In the genomic region with DNA sequence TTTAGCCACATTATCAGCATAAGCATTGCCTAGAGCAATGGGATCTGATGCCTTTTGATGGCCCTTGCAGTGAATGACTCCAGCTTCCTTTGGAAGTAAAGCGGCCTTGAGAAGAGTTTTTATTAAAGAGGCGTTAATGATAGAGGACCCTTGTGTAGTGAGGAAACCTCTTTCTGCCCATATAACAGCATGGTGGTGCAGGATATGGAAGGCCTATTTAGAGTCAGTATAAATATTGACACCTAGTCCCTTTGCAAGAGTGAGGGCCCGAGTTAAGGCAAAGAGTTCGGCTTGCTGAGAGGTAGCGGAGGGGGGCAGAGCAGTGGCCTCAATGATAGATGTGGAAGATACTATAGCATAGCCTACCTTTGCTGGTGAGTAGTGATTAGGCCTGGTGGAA, we compare ENCODE assay signal across 4 cellular contexts. TPM values are rescaled to one million over a fixed set of nuclear protein-coding genes. Genes with fewer than 3 reads are reported as not detected.
DNase-seq lines count a peak whose midpoint lies in the region; ATAC-seq, FAIRE-seq and TF ChIP-seq lines count a peak whose summit lies in the region.
"Not testable (repeated sequence)": the region's sequence is repeated elsewhere in the genome, so short reads cannot be mapped to it uniquely, and the experiment has no call there.

No MANE protein-coding gene starts in this region.

- not testable (repeated sequence) for FAIRE-seq in K562 (lab: Jason Lieb, UNC)

- intact Hi-C loops in HCT116 (cut with micrococcal nuclease); K562 (cut with micrococcal nuclease): not testable (repeated sequence)

- H3K27ac ChIP-seq in HCT116 (ENCODE audit: low read depth, low read length); HEK293 (ENCODE audit: extremely low read depth, low read depth, low read length); K562 (ENCODE audit: extremely low read depth, low read depth, low read length): not testable (repeated sequence)

- not testable (repeated sequence) for H3K4me1 ChIP-seq in HCT116 (ENCODE audit: control insufficient read depth in 1 of 2, insufficient read depth in 2 of 2, low read length in 2 of 2); HEK293 (ENCODE audit: control insufficient read depth, insufficient read depth, low read length); K562 (replicated peaks in 1 of 2; ENCODE audit: control insufficient read depth in 2 of 2, insufficient read depth in 2 of 2, low read length in 2 of 2)

- TF ChIP-seq RAD21 in HCT116 (IDR thresholded peaks at IDR 0.05; ENCODE audit: low read depth); K562 (CRISPR knock-in tag; conservative IDR thresholded peaks at IDR 0.05 in 1 of 2, IDR thresholded peaks at IDR 0.05 in 1 of 2): not testable (repeated sequence)

- not testable (repeated sequence) for H3K79me2 ChIP-seq in HCT116 (ENCODE audit: insufficient read depth, low read length); K562 (ENCODE audit: control insufficient read depth, insufficient read depth, low read length)

- not testable (repeated sequence) for H3K4me2 ChIP-seq in HCT116 (ENCODE audit: low read length); K562 (ENCODE audit: insufficient read depth, low read length)

- not testable (repeated sequence) for BruUV-seq in HCT116 (replicated peaks; lab: Mats Ljungman, UMichigan); K562 (replicated peaks; lab: Mats Ljungman, UMichigan)

- RAD21 ChIA-PET in HCT116 (lab: Charles Lee; ENCODE audit: low non-redundant PET in 1 of 2, low total read pairs in 2 of 2, uncharacterized antibody in 2 of 2, unreplicated experiment in 2 of 2): not testable (repeated sequence)

- peak; percentile 12 for DNase-seq in Caki2 (ENCODE audit: low read depth)
- DNase-seq in HCT116 (ENCODE audit: low read depth, low spot score); K562 (ENCODE audit: extremely low read depth in 1 of 4, low spot score in 3 of 4): not testable (repeated sequence)

- H3K4me3 ChIP-seq in HCT116 (replicated peaks in 1 of 2; ENCODE audit: low read depth in 1 of 2, low read length in 2 of 2); HEK293 (ENCODE audit: low read depth, low read length); K562: not testable (repeated sequence)

- not testable (repeated sequence) for H3K9me2 ChIP-seq in HCT116 (ENCODE audit: insufficient read depth)

- H3K27me3 ChIP-seq in HCT116 (ENCODE audit: insufficient read depth, low read length); K562 (ENCODE audit: control insufficient read depth in 2 of 2, insufficient read depth in 2 of 2, low read length in 2 of 2): not testable (repeated sequence)

- H3K9ac ChIP-seq in HCT116 (ENCODE audit: low read length); K562 (ENCODE audit: insufficient read depth in 1 of 2, low read depth in 2 of 2, low read length in 2 of 2): not testable (repeated sequence)

- CTCF ChIA-PET in HCT116 (lab: Charles Lee); HEK293 (lab: Yijun Ruan, JAX); K562 (lab: Yijun Ruan, JAX; ENCODE audit: low intra/inter-chr PET ratio): not testable (repeated sequence)

- ATAC-seq in HCT116, K562: not testable (repeated sequence)

- WGBS in K562 (ENCODE audit: insufficient coverage, low coverage, missing lambda C conversion rate): 7% methylated on average over 4 of the region's 5 CpGs

- POLR2A ChIA-PET in HCT116 (lab: Charles Lee); HEK293 (lab: Yijun Ruan, JAX); K562 (lab: Yijun Ruan, JAX): not testable (repeated sequence)

- TF ChIP-seq EP300 in K562 (IDR thresholded peaks at IDR 0.05; ENCODE audit: low read length): not testable (repeated sequence)

- not testable (repeated sequence) for H2AFZ ChIP-seq in HCT116 (ENCODE audit: low read depth, low read length, poor library complexity, severe bottlenecking); K562 (ENCODE audit: low read depth, low read length)

- not testable (repeated sequence) for TF ChIP-seq POLR2A in HCT116 (IDR thresholded peaks at IDR 0.05; ENCODE audit: borderline replicate concordance, extremely low read depth, insufficient read depth, insufficient read length); K562 (conservative IDR thresholded peaks at IDR 0.05)

- H3K36me3 ChIP-seq in HCT116 (ENCODE audit: control insufficient read depth in 1 of 2, insufficient read depth in 2 of 2, low read length in 2 of 2); HEK293 (ENCODE audit: control insufficient read depth in 2 of 2, insufficient read depth in 1 of 2, low read length in 2 of 2); K562 (ENCODE audit: control insufficient read depth, insufficient read depth, low read length): not testable (repeated sequence)

- H4K20me1 ChIP-seq in HCT116 (ENCODE audit: insufficient read depth); K562 (replicated peaks; ENCODE audit: control insufficient read depth, insufficient read depth, low read length): not testable (repeated sequence)

- H3K9me3 ChIP-seq in HCT116 (ENCODE audit: control insufficient read depth in 1 of 2, insufficient read depth in 1 of 2, low read depth in 1 of 2, low read length in 2 of 2); HEK293 (ENCODE audit: control insufficient read depth, insufficient read depth, low read depth, low read length); K562 (replicated peaks; ENCODE audit: control insufficient read depth, insufficient read depth, low read depth, low read length): not testable (repeated sequence)

- in situ Hi-C loops in Caki2 (cut with HindIII; ENCODE audit: low pct_unique_long_range_greater_than_20kb, low sequenced_read_pairs): not testable (repeated sequence)
- in situ Hi-C loops in K562 (cut with MboI): loop anchor here (25.0 kb wide), 1 partner anchor 687 kb away; no protein-coding TSS in a partner anchor

- not testable (repeated sequence) for TF ChIP-seq CTCF in HCT116 (IDR thresholded peaks at IDR 0.05 in 2 of 3, conservative IDR thresholded peaks at IDR 0.05 in 1 of 3; ENCODE audit: borderline replicate concordance in 1 of 3, insufficient read depth in 1 of 3, low read depth in 2 of 3, low read length in 2 of 3); HEK293 (tag by site-specific recombination; IDR thresholded peaks at IDR 0.05); K562 (IDR thresholded peaks at IDR 0.05 in 2 of 3, conservative IDR thresholded peaks at IDR 0.05 in 1 of 3; ENCODE audit: insufficient read depth in 2 of 3, low read depth in 1 of 3, low read length in 3 of 3)

- H3K9me1 ChIP-seq in K562 (ENCODE audit: control insufficient read depth, insufficient read depth, low read length): not testable (repeated sequence)

RNA-seq across cellular contexts. Expression of a gene that starts 47.5 kb away (rescaled TPM):
- 77.2 and 80.3 TPM in 2 replicates for total RNA-seq in Caki2 (2014; rRNA removed; shearing (Covaris generic); ENCODE audit: low replicate concordance)
- total RNA-seq in HCT116 (2021; ENCODE audit: unreplicated experiment): 1,049 TPM
- polyA plus RNA-seq in HCT116 (2012): 307 and 350 TPM in 2 replicates
- total RNA-seq in K562 (2011; cell fraction: chromatin; rRNA removed; ENCODE audit: low replicate concordance): 290 and 561 TPM in 2 replicates
- total RNA-seq in K562 (2011; cell fraction: nucleolus; rRNA removed): 141 TPM in 2 replicates
- 257 and 355 TPM in 2 replicates for total RNA-seq in K562 (2011; cell fraction: nucleoplasm; rRNA removed)
- total RNA-seq in K562 (2014; rRNA removed): 176 and 194 TPM in 2 replicates
- total RNA-seq in K562 (2014; rRNA removed; fragmentation: Illumina TruSeq; extraction: Trizol): 227 and 308 TPM in 2 replicates
- total RNA-seq in K562 (2015; rRNA removed; fragmentation: Illumina TruSeq; extraction: Trizol): 106 and 114 TPM in 2 replicates
- 249 and 292 TPM in 2 replicates for total RNA-seq in K562 (2021)
- polyA plus RNA-seq in K562 (2011; rRNA removed): 122 and 143 TPM in 2 replicates
- 83.9 and 91.7 TPM in 2 replicates for polyA plus RNA-seq in K562 (2011; cell fraction: cytosol; rRNA removed)
- polyA plus RNA-seq in K562 (2011; cell fraction: nucleus; rRNA removed): 241 and 296 TPM in 2 replicates
- 79.7 and 147 TPM in 2 replicates for polyA plus RNA-seq in K562 (2012)
- 180 and 209 TPM in 2 replicates for polyA plus RNA-seq in K562 (2014; fragmentation: Illumina TruSeq; extraction: Trizol)
- 100 to 1,000 TPM in 1 of 2 experiments, 10 to 100 TPM in 1; 98.7 to 132 TPM for polyA plus RNA-seq in K562 (2014; fragmentation: Nextera tagmentation; extraction: Ambion mirVana)
- 117 and 130 TPM in 2 replicates for polyA plus RNA-seq in K562 (2014; rRNA removed)
- 176 and 180 TPM in 2 replicates for polyA minus RNA-seq in K562 (2011; rRNA and poly(A)+ RNA removed)
- 73.8 and 122 TPM in 2 replicates for polyA minus RNA-seq in K562 (2011; cell fraction: cytosol; rRNA and poly(A)+ RNA removed)
- 275 and 440 TPM in 2 replicates for polyA minus RNA-seq in K562 (2011; cell fraction: nucleus; rRNA and poly(A)+ RNA removed)

RNA-seq across cellular contexts. Expression of a gene that starts 56.2 kb away (rescaled TPM):
- 38.4 and 49.4 TPM in 2 replicates for total RNA-seq in Caki2 (2014; rRNA removed; shearing (Covaris generic); ENCODE audit: low replicate concordance)
- total RNA-seq in HCT116 (2021; ENCODE audit: unreplicated experiment) (155 TPM), K562 (2014; rRNA removed) (64.5 and 71.8 TPM in 2 replicates), K562 (2014; rRNA removed; fragmentation: Illumina TruSeq; extraction: Trizol) (99.9 and 112 TPM in 2 replicates), K562 (2015; rRNA removed; fragmentation: Illumina TruSeq; extraction: Trizol) (79.7 and 88.7 TPM in 2 replicates), K562 (2021) (104 and 112 TPM in 2 replicates)
- polyA plus RNA-seq in HCT116 (2012): 52.7 and 57.0 TPM in 2 replicates
- total RNA-seq in K562 (2011; cell fraction: chromatin; rRNA removed; ENCODE audit: low replicate concordance): 101 and 216 TPM in 2 replicates
- total RNA-seq in K562 (2011; cell fraction: nucleolus; rRNA removed): 66.2 and 82.1 TPM in 2 replicates
- total RNA-seq in K562 (2011; cell fraction: nucleoplasm; rRNA removed): 126 and 163 TPM in 2 replicates
- polyA plus RNA-seq in K562 (2011; rRNA removed) (32.4 and 54.4 TPM in 2 replicates), K562 (2014; fragmentation: Illumina TruSeq; extraction: Trizol) (86.1 and 92.2 TPM in 2 replicates), K562 (2014; fragmentation: Nextera tagmentation; extraction: Ambion mirVana) (10 to 100 TPM; 51.9 to 75.0 TPM), K562 (2014; rRNA removed) (54.7 and 56.9 TPM in 2 replicates)
- polyA plus RNA-seq in K562 (2011; cell fraction: cytosol; rRNA removed): 14.0 and 24.2 TPM in 2 replicates
- polyA plus RNA-seq in K562 (2011; cell fraction: nucleus; rRNA removed): 26.6 and 28.4 TPM in 2 replicates
- 62.7 and 87.2 TPM in 2 replicates for polyA plus RNA-seq in K562 (2012)
- polyA minus RNA-seq in K562 (2011; rRNA and poly(A)+ RNA removed): 117 and 153 TPM in 2 replicates
- 32.7 and 53.4 TPM in 2 replicates for polyA minus RNA-seq in K562 (2011; cell fraction: cytosol; rRNA and poly(A)+ RNA removed)
- polyA minus RNA-seq in K562 (2011; cell fraction: nucleus; rRNA and poly(A)+ RNA removed): 39.6 and 49.0 TPM in 2 replicates
